1 cellular context compared by ENCODE assay signal in the genomic region with DNA sequence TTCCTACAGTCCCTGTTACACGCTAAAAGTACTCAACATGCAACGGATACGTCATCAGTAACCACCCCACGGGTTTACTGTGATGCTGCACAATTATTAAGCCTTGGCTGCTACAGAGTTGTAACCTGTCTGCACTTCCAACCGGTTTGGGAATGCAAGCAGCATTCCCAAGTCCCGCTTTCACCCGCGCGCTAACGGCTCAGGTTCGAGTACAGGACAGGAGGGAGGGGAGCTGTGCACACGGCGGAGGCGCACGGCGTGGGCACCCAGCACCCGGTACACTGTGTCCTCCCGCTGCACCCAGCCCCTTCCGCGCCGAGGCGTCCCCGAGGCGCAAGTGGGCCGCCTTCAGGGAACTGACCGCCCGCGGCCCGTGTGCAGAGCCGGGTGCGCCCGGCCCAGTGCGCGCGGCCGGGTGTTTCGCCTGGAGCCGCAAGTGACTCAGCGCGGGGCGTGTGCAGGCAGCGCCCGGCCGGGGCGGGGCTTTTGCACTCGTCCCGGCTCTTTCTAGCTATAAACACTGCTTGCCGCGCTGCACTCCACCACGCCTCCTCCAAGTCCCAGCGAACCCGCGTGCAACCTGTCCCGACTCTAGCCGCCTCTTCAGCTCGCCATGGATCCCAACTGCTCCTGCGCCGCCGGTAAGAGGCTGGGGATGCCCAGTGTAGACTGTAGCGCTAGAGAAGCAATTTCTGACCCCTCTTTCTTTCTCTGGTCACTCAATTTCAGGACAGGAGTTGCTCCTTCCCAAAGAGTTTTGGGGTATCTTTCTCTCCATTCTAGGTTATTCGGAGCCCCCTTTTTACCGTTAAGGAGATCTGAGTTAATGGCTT.
TF ChIP-seq lines count a peak whose summit lies in the region.

A gene (plus strand): TSS at position 542 of the 833 bp plus-strand sequence. CDS start 72 bp downstream, at position 614.

TF ChIP-seq in K562, 482 proteins besides CTCF, POLR2A, EP300 and RAD21 (continued from another document and continues in another):
- peak; percentile 85 for TF ChIP-seq ZFX (CRISPR knock-in tag; IDR thresholded peaks at IDR 0.05)
- TF ChIP-seq ZNF436 (CRISPR knock-in tag; IDR thresholded peaks at IDR 0.05) = no peak
- peak; percentile 92 for TF ChIP-seq POLR2G (IDR thresholded peaks at IDR 0.05; ENCODE audit: low read depth, low read length)
- TF ChIP-seq, protein P1, sequence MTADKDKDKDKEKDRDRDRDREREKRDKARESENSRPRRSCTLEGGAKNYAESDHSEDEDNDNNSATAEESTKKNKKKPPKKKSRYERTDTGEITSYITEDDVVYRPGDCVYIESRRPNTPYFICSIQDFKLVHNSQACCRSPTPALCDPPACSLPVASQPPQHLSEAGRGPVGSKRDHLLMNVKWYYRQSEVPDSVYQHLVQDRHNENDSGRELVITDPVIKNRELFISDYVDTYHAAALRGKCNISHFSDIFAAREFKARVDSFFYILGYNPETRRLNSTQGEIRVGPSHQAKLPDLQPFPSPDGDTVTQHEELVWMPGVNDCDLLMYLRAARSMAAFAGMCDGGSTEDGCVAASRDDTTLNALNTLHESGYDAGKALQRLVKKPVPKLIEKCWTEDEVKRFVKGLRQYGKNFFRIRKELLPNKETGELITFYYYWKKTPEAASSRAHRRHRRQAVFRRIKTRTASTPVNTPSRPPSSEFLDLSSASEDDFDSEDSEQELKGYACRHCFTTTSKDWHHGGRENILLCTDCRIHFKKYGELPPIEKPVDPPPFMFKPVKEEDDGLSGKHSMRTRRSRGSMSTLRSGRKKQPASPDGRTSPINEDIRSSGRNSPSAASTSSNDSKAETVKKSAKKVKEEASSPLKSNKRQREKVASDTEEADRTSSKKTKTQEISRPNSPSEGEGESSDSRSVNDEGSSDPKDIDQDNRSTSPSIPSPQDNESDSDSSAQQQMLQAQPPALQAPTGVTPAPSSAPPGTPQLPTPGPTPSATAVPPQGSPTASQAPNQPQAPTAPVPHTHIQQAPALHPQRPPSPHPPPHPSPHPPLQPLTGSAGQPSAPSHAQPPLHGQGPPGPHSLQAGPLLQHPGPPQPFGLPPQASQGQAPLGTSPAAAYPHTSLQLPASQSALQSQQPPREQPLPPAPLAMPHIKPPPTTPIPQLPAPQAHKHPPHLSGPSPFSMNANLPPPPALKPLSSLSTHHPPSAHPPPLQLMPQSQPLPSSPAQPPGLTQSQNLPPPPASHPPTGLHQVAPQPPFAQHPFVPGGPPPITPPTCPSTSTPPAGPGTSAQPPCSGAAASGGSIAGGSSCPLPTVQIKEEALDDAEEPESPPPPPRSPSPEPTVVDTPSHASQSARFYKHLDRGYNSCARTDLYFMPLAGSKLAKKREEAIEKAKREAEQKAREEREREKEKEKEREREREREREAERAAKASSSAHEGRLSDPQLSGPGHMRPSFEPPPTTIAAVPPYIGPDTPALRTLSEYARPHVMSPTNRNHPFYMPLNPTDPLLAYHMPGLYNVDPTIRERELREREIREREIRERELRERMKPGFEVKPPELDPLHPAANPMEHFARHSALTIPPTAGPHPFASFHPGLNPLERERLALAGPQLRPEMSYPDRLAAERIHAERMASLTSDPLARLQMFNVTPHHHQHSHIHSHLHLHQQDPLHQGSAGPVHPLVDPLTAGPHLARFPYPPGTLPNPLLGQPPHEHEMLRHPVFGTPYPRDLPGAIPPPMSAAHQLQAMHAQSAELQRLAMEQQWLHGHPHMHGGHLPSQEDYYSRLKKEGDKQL (CRISPR knock-in tag; IDR thresholded peaks at IDR 0.05; ENCODE audit: borderline replicate concordance) = no peak
- TF ChIP-seq NR1H2 (CRISPR knock-in tag; IDR thresholded peaks at IDR 0.05) = no peak
- TF ChIP-seq ZBTB17 (CRISPR knock-in tag; IDR thresholded peaks at IDR 0.05) = peak; percentile 74; the same call in 1 of the 2 replicates
- no peak for TF ChIP-seq ZFP30 (CRISPR knock-in tag; IDR thresholded peaks at IDR 0.05; ENCODE audit: borderline replicate concordance)
- TF ChIP-seq STAG1 (CRISPR knock-in tag; IDR thresholded peaks at IDR 0.05; ENCODE audit: borderline replicate concordance) = no peak
- TF ChIP-seq, protein P2, sequence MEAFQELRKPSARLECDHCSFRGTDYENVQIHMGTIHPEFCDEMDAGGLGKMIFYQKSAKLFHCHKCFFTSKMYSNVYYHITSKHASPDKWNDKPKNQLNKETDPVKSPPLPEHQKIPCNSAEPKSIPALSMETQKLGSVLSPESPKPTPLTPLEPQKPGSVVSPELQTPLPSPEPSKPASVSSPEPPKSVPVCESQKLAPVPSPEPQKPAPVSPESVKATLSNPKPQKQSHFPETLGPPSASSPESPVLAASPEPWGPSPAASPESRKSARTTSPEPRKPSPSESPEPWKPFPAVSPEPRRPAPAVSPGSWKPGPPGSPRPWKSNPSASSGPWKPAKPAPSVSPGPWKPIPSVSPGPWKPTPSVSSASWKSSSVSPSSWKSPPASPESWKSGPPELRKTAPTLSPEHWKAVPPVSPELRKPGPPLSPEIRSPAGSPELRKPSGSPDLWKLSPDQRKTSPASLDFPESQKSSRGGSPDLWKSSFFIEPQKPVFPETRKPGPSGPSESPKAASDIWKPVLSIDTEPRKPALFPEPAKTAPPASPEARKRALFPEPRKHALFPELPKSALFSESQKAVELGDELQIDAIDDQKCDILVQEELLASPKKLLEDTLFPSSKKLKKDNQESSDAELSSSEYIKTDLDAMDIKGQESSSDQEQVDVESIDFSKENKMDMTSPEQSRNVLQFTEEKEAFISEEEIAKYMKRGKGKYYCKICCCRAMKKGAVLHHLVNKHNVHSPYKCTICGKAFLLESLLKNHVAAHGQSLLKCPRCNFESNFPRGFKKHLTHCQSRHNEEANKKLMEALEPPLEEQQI (IDR thresholded peaks at IDR 0.05) = no peak
- peak; percentile 18; the same call in 1 of the 2 replicates for TF ChIP-seq ZBTB7A (IDR thresholded peaks at IDR 0.05; ENCODE audit: borderline replicate concordance, control insufficient read depth, low read depth, low read length)
- TF ChIP-seq, protein P3, sequence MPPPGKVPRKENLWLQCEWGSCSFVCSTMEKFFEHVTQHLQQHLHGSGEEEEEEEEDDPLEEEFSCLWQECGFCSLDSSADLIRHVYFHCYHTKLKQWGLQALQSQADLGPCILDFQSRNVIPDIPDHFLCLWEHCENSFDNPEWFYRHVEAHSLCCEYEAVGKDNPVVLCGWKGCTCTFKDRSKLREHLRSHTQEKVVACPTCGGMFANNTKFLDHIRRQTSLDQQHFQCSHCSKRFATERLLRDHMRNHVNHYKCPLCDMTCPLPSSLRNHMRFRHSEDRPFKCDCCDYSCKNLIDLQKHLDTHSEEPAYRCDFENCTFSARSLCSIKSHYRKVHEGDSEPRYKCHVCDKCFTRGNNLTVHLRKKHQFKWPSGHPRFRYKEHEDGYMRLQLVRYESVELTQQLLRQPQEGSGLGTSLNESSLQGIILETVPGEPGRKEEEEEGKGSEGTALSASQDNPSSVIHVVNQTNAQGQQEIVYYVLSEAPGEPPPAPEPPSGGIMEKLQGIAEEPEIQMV (tag; conservative IDR thresholded peaks at IDR 0.05; ENCODE audit: low read depth) = no peak
- TF ChIP-seq, protein P4, sequence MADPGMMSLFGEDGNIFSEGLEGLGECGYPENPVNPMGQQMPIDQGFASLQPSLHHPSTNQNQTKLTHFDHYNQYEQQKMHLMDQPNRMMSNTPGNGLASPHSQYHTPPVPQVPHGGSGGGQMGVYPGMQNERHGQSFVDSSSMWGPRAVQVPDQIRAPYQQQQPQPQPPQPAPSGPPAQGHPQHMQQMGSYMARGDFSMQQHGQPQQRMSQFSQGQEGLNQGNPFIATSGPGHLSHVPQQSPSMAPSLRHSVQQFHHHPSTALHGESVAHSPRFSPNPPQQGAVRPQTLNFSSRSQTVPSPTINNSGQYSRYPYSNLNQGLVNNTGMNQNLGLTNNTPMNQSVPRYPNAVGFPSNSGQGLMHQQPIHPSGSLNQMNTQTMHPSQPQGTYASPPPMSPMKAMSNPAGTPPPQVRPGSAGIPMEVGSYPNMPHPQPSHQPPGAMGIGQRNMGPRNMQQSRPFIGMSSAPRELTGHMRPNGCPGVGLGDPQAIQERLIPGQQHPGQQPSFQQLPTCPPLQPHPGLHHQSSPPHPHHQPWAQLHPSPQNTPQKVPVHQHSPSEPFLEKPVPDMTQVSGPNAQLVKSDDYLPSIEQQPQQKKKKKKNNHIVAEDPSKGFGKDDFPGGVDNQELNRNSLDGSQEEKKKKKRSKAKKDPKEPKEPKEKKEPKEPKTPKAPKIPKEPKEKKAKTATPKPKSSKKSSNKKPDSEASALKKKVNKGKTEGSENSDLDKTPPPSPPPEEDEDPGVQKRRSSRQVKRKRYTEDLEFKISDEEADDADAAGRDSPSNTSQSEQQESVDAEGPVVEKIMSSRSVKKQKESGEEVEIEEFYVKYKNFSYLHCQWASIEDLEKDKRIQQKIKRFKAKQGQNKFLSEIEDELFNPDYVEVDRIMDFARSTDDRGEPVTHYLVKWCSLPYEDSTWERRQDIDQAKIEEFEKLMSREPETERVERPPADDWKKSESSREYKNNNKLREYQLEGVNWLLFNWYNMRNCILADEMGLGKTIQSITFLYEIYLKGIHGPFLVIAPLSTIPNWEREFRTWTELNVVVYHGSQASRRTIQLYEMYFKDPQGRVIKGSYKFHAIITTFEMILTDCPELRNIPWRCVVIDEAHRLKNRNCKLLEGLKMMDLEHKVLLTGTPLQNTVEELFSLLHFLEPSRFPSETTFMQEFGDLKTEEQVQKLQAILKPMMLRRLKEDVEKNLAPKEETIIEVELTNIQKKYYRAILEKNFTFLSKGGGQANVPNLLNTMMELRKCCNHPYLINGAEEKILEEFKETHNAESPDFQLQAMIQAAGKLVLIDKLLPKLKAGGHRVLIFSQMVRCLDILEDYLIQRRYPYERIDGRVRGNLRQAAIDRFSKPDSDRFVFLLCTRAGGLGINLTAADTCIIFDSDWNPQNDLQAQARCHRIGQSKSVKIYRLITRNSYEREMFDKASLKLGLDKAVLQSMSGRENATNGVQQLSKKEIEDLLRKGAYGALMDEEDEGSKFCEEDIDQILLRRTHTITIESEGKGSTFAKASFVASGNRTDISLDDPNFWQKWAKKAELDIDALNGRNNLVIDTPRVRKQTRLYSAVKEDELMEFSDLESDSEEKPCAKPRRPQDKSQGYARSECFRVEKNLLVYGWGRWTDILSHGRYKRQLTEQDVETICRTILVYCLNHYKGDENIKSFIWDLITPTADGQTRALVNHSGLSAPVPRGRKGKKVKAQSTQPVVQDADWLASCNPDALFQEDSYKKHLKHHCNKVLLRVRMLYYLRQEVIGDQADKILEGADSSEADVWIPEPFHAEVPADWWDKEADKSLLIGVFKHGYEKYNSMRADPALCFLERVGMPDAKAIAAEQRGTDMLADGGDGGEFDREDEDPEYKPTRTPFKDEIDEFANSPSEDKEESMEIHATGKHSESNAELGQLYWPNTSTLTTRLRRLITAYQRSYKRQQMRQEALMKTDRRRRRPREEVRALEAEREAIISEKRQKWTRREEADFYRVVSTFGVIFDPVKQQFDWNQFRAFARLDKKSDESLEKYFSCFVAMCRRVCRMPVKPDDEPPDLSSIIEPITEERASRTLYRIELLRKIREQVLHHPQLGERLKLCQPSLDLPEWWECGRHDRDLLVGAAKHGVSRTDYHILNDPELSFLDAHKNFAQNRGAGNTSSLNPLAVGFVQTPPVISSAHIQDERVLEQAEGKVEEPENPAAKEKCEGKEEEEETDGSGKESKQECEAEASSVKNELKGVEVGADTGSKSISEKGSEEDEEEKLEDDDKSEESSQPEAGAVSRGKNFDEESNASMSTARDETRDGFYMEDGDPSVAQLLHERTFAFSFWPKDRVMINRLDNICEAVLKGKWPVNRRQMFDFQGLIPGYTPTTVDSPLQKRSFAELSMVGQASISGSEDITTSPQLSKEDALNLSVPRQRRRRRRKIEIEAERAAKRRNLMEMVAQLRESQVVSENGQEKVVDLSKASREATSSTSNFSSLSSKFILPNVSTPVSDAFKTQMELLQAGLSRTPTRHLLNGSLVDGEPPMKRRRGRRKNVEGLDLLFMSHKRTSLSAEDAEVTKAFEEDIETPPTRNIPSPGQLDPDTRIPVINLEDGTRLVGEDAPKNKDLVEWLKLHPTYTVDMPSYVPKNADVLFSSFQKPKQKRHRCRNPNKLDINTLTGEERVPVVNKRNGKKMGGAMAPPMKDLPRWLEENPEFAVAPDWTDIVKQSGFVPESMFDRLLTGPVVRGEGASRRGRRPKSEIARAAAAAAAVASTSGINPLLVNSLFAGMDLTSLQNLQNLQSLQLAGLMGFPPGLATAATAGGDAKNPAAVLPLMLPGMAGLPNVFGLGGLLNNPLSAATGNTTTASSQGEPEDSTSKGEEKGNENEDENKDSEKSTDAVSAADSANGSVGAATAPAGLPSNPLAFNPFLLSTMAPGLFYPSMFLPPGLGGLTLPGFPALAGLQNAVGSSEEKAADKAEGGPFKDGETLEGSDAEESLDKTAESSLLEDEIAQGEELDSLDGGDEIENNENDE (IDR thresholded peaks at IDR 0.05; ENCODE audit: low read depth, low read length) = no peak
- TF ChIP-seq CTBP1 (IDR thresholded peaks at IDR 0.05; ENCODE audit: borderline replicate concordance) = peak; percentile 96
- TF ChIP-seq CEBPG (CRISPR knock-in tag; IDR thresholded peaks at IDR 0.05) = no peak
- TF ChIP-seq CEBPG (tag; conservative IDR thresholded peaks at IDR 0.05 in 1 of 2, IDR thresholded peaks at IDR 0.05 in 1 of 2) = no peak
- TF ChIP-seq, protein P5, sequence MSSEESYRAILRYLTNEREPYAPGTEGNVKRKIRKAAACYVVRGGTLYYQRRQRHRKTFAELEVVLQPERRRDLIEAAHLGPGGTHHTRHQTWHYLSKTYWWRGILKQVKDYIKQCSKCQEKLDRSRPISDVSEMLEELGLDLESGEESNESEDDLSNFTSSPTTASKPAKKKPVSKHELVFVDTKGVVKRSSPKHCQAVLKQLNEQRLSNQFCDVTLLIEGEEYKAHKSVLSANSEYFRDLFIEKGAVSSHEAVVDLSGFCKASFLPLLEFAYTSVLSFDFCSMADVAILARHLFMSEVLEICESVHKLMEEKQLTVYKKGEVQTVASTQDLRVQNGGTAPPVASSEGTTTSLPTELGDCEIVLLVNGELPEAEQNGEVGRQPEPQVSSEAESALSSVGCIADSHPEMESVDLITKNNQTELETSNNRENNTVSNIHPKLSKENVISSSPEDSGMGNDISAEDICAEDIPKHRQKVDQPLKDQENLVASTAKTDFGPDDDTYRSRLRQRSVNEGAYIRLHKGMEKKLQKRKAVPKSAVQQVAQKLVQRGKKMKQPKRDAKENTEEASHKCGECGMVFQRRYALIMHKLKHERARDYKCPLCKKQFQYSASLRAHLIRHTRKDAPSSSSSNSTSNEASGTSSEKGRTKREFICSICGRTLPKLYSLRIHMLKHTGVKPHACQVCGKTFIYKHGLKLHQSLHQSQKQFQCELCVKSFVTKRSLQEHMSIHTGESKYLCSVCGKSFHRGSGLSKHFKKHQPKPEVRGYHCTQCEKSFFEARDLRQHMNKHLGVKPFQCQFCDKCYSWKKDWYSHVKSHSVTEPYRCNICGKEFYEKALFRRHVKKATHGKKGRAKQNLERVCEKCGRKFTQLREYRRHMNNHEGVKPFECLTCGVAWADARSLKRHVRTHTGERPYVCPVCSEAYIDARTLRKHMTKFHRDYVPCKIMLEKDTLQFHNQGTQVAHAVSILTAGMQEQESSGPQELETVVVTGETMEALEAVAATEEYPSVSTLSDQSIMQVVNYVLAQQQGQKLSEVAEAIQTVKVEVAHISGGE (CRISPR knock-in tag; IDR thresholded peaks at IDR 0.05) = peak in 1 of 3 experiments; percentile 58; a peak in 1 of 6 replicates
